ENCODE assay signal across 22 cellular contexts in genomic region chr5:10682429-10682746, GRCh38.
A peak's percentile ranks its signal among the peaks of the same experiment; 100 is the strongest.
DNase-seq lines count a peak whose midpoint lies in the region; ATAC-seq and TF ChIP-seq lines count a peak whose summit lies in the region.
"Had no signal": no experiment of that assay in that cellular context is flagged by ENCODE, and none has a peak within 500 bp of the region (broad histone marks: within the 10 kb centered on the region; RNA-seq: fewer than 3 reads in every experiment).

No MANE protein-coding gene starts in this region.

- DNase-seq in RWPE2 (ENCODE audit: low spot score) (peak; percentile 52), memory B cell (ENCODE audit: low spot score in 2 of 2) (no peak)
- DNase-seq in stimulated activated effector memory CD8-positive, alpha-beta T cell treated with anti-CD3 and anti-CD28 coated beads, Interleukin-12 subunit alpha, Interleukin-12 subunit beta, amount 100 ng/mL, for 72 hours (ENCODE audit: low spot score in 2 of 2) = no peak
- DNase-seq in activated naive CD8-positive, alpha-beta T cell treated with anti-CD3 and anti-CD28 coated beads for 36 hours = no peak
- DNase-seq in activated naive CD4-positive, alpha-beta T cell treated with Interleukin-2 at 50 U/mL for 16 hours = no peak
- DNase-seq in activated CD4-positive, alpha-beta T cell treated with anti-CD3 and anti-CD28 coated beads, Interleukin-2, amount 50 U/mL, for 4 hours = no peak
- DNase-seq: CD4-positive, CD25-positive, alpha-beta regulatory T cell; DMS79; GM23248; HCEC 1CT; KBM-7; NCI-H1105; NCI-H2081; NCI-H2171 treated with DMSO at 0.1 percent for 48 hours; NCI-H446; NCI-H526; Peyer's patch had no signal

- H3K9ac ChIP-seq in BLaER1 treated with 17β-estradiol and CSF1 and Interleukin-3, amounts not matched to agents 10 nM and 100 nM = peak overlapping the region in 1 of 11 experiments; percentile 39; a peak in 2 of 22 replicates
- H3K9ac ChIP-seq: GM23248 had no signal

- H3K27ac Mint-ChIP-seq in memory B cell = peak overlapping the region; percentile 45
- peak overlapping the region; percentile 86 for H3K27ac Mint-ChIP-seq in stimulated activated effector memory CD8-positive, alpha-beta T cell treated with anti-CD3 and anti-CD28 coated beads, Interleukin-12 subunit alpha, Interleukin-12 subunit beta, amount 100 ng/mL, for 72 hours
- H3K27ac Mint-ChIP-seq in activated naive CD8-positive, alpha-beta T cell treated with anti-CD3 and anti-CD28 coated beads for 36 hours = no peak overlapping the region
- H3K27ac Mint-ChIP-seq: CD4-positive, CD25-positive, alpha-beta regulatory T cell had no signal

- H3K9me3 ChIP-seq in BLaER1 treated with 17β-estradiol and CSF1 and Interleukin-3, amounts not matched to agents 10 nM and 100 nM (replicated peaks in 1 of 11) = peaks cover 4 to 21% (median 10%) of the 10 kb centered on the region in 11 experiments; a peak in 20 of 22 replicates
- H3K9me3 ChIP-seq in RWPE2 (ENCODE audit: severe bottlenecking) = no peaks in the 10 kb centered on the region
- H3K9me3 ChIP-seq: Peyer's patch had no signal

- H4K20me1 ChIP-seq in BLaER1 treated with 17β-estradiol and CSF1 and Interleukin-3, amounts not matched to agents 10 nM and 100 nM = peaks cover 5 to 83% (median 48%) of the 10 kb centered on the region in 11 experiments; a peak in 16 of 22 replicates

- peaks cover 2% of the 10 kb centered on the region for H3K9me3 Mint-ChIP-seq in memory B cell
- H3K9me3 Mint-ChIP-seq in stimulated activated effector memory CD8-positive, alpha-beta T cell treated with anti-CD3 and anti-CD28 coated beads, Interleukin-12 subunit alpha, Interleukin-12 subunit beta, amount 100 ng/mL, for 72 hours = no peaks in the 10 kb centered on the region
- peaks cover 2% of the 10 kb centered on the region for H3K9me3 Mint-ChIP-seq in activated naive CD8-positive, alpha-beta T cell treated with anti-CD3 and anti-CD28 coated beads for 36 hours

- peak overlapping the region; percentile 62 to 87 (median 74) for H3K4me2 ChIP-seq in BLaER1 treated with 17β-estradiol and CSF1 and Interleukin-3, amounts not matched to agents 10 nM and 100 nM

- H3K4me3 ChIP-seq in BLaER1 treated with 17β-estradiol and CSF1 and Interleukin-3, amounts not matched to agents 10 nM and 100 nM = peak overlapping the region in 1 of 10 experiments; percentile 24; a peak in 1 of 20 replicates
- no peak overlapping the region for H3K4me3 ChIP-seq in RWPE2 (ENCODE audit: severe bottlenecking)
- H3K4me3 ChIP-seq: GM12878, GM23248, Peyer's patch, SJSA1 had no signal

- H3K4me3 Mint-ChIP-seq in memory B cell = no peak overlapping the region
- H3K4me3 Mint-ChIP-seq in stimulated activated effector memory CD8-positive, alpha-beta T cell treated with anti-CD3 and anti-CD28 coated beads, Interleukin-12 subunit alpha, Interleukin-12 subunit beta, amount 100 ng/mL, for 72 hours = no peak overlapping the region
- H3K4me3 Mint-ChIP-seq in activated naive CD8-positive, alpha-beta T cell treated with anti-CD3 and anti-CD28 coated beads for 36 hours = no peak overlapping the region
- H3K4me3 Mint-ChIP-seq: CD4-positive, CD25-positive, alpha-beta regulatory T cell had no signal

- H3K27ac ChIP-seq in BLaER1 treated with 17β-estradiol and CSF1 and Interleukin-3, amounts not matched to agents 10 nM and 100 nM = peak overlapping the region in 9 of 11 experiments; percentile 20 to 72 (median 46); a peak in 14 of 22 replicates
- no peak overlapping the region for H3K27ac ChIP-seq in RWPE2 (ENCODE audit: poor library complexity, severe bottlenecking)
- H3K27ac ChIP-seq: GM23248, Peyer's patch, SJSA1 had no signal

- no peaks in the 10 kb centered on the region for H3K27me3 ChIP-seq in BLaER1 treated with 17β-estradiol and CSF1 and Interleukin-3, amounts not matched to agents 10 nM and 100 nM
- no peaks in the 10 kb centered on the region for H3K27me3 ChIP-seq in RWPE2 (ENCODE audit: insufficient read depth, poor library complexity, severe bottlenecking)
- H3K27me3 ChIP-seq: Peyer's patch, SJSA1 had no signal

- H3K36me3 ChIP-seq in BLaER1 treated with 17β-estradiol and CSF1 and Interleukin-3, amounts not matched to agents 10 nM and 100 nM = peaks cover 72 to 99% (median 94%) of the 10 kb centered on the region in 11 experiments
- peaks cover 51% of the 10 kb centered on the region for H3K36me3 ChIP-seq in RWPE2 (ENCODE audit: low read depth)

- ATAC-seq in RWPE2 (ENCODE audit: low read depth) (no peak), memory B cell (ENCODE audit: low read depth) (no peak)
- no peak for ATAC-seq in stimulated activated effector memory CD8-positive, alpha-beta T cell treated with anti-CD3 and anti-CD28 coated beads, Interleukin-12 subunit alpha, Interleukin-12 subunit beta, amount 100 ng/mL, for 72 hours
- ATAC-seq: GM12878, HepG2, Right ventricle myocardium inferior had no signal

- no peak for TF ChIP-seq CTCF in RWPE2 (IDR thresholded peaks at IDR 0.05; ENCODE audit: poor library complexity, severe bottlenecking)

- peaks cover 20% of the 10 kb centered on the region for H3K4me1 Mint-ChIP-seq in memory B cell
- H3K4me1 Mint-ChIP-seq in stimulated activated effector memory CD8-positive, alpha-beta T cell treated with anti-CD3 and anti-CD28 coated beads, Interleukin-12 subunit alpha, Interleukin-12 subunit beta, amount 100 ng/mL, for 72 hours = peaks cover 22% of the 10 kb centered on the region
- H3K4me1 Mint-ChIP-seq in activated naive CD8-positive, alpha-beta T cell treated with anti-CD3 and anti-CD28 coated beads for 36 hours = no peaks in the 10 kb centered on the region

- peaks cover 25 to 40% (median 35%) of the 10 kb centered on the region in 10 experiments for H3K4me1 ChIP-seq in BLaER1 treated with 17β-estradiol and CSF1 and Interleukin-3, amounts not matched to agents 10 nM and 100 nM
- H3K4me1 ChIP-seq in RWPE2 (ENCODE audit: insufficient read depth, poor library complexity, severe bottlenecking) = peaks cover 9% of the 10 kb centered on the region
- H3K4me1 ChIP-seq: Peyer's patch had no signal

- H3K36me3 Mint-ChIP-seq in memory B cell = peaks cover 35% of the 10 kb centered on the region
- H3K36me3 Mint-ChIP-seq in stimulated activated effector memory CD8-positive, alpha-beta T cell treated with anti-CD3 and anti-CD28 coated beads, Interleukin-12 subunit alpha, Interleukin-12 subunit beta, amount 100 ng/mL, for 72 hours = peaks cover 36% of the 10 kb centered on the region
- peaks cover 37% of the 10 kb centered on the region for H3K36me3 Mint-ChIP-seq in activated naive CD8-positive, alpha-beta T cell treated with anti-CD3 and anti-CD28 coated beads for 36 hours

- no peaks in the 10 kb centered on the region for H3K27me3 Mint-ChIP-seq in memory B cell
- no peaks in the 10 kb centered on the region for H3K27me3 Mint-ChIP-seq in activated naive CD8-positive, alpha-beta T cell treated with anti-CD3 and anti-CD28 coated beads for 36 hours
- H3K27me3 Mint-ChIP-seq: CD4-positive, CD25-positive, alpha-beta regulatory T cell had no signal
